8 cellular contexts compared by ENCODE assay signal in genomic region chr5:91293131-91293530, GRCh38.
DNase-seq lines count a peak whose midpoint lies in the region; ATAC-seq and TF ChIP-seq lines count a peak whose summit lies in the region.

No MANE protein-coding gene starts in this region.

- ATAC-seq in GM19468 (IDR thresholded peaks at IDR 0.05; ENCODE audit: extremely low read depth, unreplicated experiment): peak; percentile 84
- peak; percentile 99 for ATAC-seq in HG03354 (IDR thresholded peaks at IDR 0.05; ENCODE audit: poor library complexity, severe bottlenecking, unreplicated experiment)
- ATAC-seq in naive thymus-derived CD8-positive, alpha-beta T cell: no peak
- no peak for ATAC-seq in Right ventricle myocardium inferior

- peak overlapping the region in 1 of 10 donors; percentile 15 for H3K27ac Mint-ChIP-seq in naive thymus-derived CD8-positive, alpha-beta T cell

- DNase-seq in COR-L47 (lab: John Stamatoyannopoulos, UW): peak; percentile 21
- DNase-seq in astrocyte of the cerebellum (ENCODE audit: low read depth): peak; percentile 81
- DNase-seq in naive thymus-derived CD8-positive, alpha-beta T cell: no peak
- DNase-seq in Right ventricle myocardium inferior (ENCODE audit: missing footprints): no peak
- no peak for DNase-seq in activated T-cell treated with anti-CD3 and anti-CD28 coated beads, Interleukin-2, amount 50 U/mL, for 48 hours
- no peak for DNase-seq in NCI-H226

- POLR2A ChIA-PET in naive thymus-derived CD8-positive, alpha-beta T cell (lab: Charles Lee): no interaction called here

- H3K27me3 Mint-ChIP-seq in naive thymus-derived CD8-positive, alpha-beta T cell: no peaks in the 10 kb centered on the region

- intact Hi-C loops in Right ventricle myocardium inferior (cut with DNase I): no loop called here

- no peak for TF ChIP-seq CTCF in astrocyte of the cerebellum (IDR thresholded peaks at IDR 0.05; ENCODE audit: low read depth, low read length, missing control alignments)

- no peak overlapping the region for H3K4me3 Mint-ChIP-seq in naive thymus-derived CD8-positive, alpha-beta T cell

- no peaks in the 10 kb centered on the region for H3K36me3 Mint-ChIP-seq in naive thymus-derived CD8-positive, alpha-beta T cell

- H3K4me1 Mint-ChIP-seq in naive thymus-derived CD8-positive, alpha-beta T cell: peaks cover 0 to 6% (median 0%) of the 10 kb centered on the region in 4 donors

- no peak overlapping the region for H3K4me3 ChIP-seq in astrocyte of the cerebellum (ENCODE audit: low read depth, low read length)

- in situ Hi-C loops in astrocyte of the cerebellum (cut with HindIII; ENCODE audit: low sequenced_read_pairs): no loop called here

- H3K9me3 Mint-ChIP-seq in naive thymus-derived CD8-positive, alpha-beta T cell: no peaks in the 10 kb centered on the region

Comparison
In these comparisons a context has a peak if more than half of its experiments do, and no peak if none do; other contexts are left out.
1. DNase-seq: peak in COR-L47 (single experiment) and astrocyte of the cerebellum (single experiment); none in naive thymus-derived CD8-positive, alpha-beta T cell (0 of 10), Right ventricle myocardium inferior (single experiment), activated T-cell treated with anti-CD3 and anti-CD28 coated beads, Interleukin-2, amount 50 U/mL, for 48 hours (0 of 2) and NCI-H226 (single experiment).
2. ATAC-seq: peak in GM19468 (single experiment) and HG03354 (single experiment); none in naive thymus-derived CD8-positive, alpha-beta T cell (0 of 2) and Right ventricle myocardium inferior (single experiment).